In genomic region chr3:137174514-137174913, GRCh38 we compare ENCODE assay signal across 26 cellular contexts.
"Had no signal": no experiment of that assay in that cellular context is flagged by ENCODE, and none has a peak within 500 bp of the region (broad histone marks: within the 10 kb centered on the region; RNA-seq: fewer than 3 reads in every experiment).

No MANE protein-coding gene starts in this region.

- H3K9me3 Mint-ChIP-seq: natural killer cell treated with Interleukin-12 subunit alpha and Interleukin-12 subunit beta and Interleukin-15 and Interleukin-18, amount 100 ng/mL, for 72 hours; neural crest cell had no signal

- H3K27me3 ChIP-seq: colonic mucosa, esophagus muscularis mucosa, foreskin keratinocyte, gastroesophageal sphincter, right lobe of liver, thyroid gland, vagina had no signal

- H3K27ac ChIP-seq: colonic mucosa, esophagus muscularis mucosa, foreskin keratinocyte, gastroesophageal sphincter, parathyroid adenoma, right lobe of liver, thyroid gland, vagina had no signal

- H3K9ac ChIP-seq: parathyroid adenoma had no signal

- H3K36me3 Mint-ChIP-seq: mesothelial cell of epicardium, naive B cell had no signal

- H2AFZ ChIP-seq: parathyroid adenoma had no signal

- H3K4me3 ChIP-seq: colonic mucosa, esophagus muscularis mucosa, gastroesophageal sphincter, mucosa of descending colon, right lobe of liver, thyroid gland, vagina had no signal

- ATAC-seq: foreskin keratinocyte; gastroesophageal sphincter; left lobe of liver; mucosa of descending colon; natural killer cell treated with Interleukin-12 subunit alpha and Interleukin-12 subunit beta and Interleukin-15 and Interleukin-18, amount 100 ng/mL, for 72 hours; right lobe of liver; stimulated activated naive CD8-positive, alpha-beta T cell treated with anti-CD3 and anti-CD28 coated beads, Interleukin-15, amount 100 ng/mL, for 72 hours had no signal

- H3K79me2 ChIP-seq: parathyroid adenoma had no signal

- H3K4me1 Mint-ChIP-seq: mesothelial cell of epicardium; naive B cell; neural crest cell; stimulated activated naive CD8-positive, alpha-beta T cell treated with anti-CD3 and anti-CD28 coated beads, Interleukin-15, amount 100 ng/mL, for 72 hours had no signal

- H3K27ac Mint-ChIP-seq: dendritic cell treated with granulocyte-macrophage colony-stimulating factor and Interleukin-4, amounts not matched to agents 40 ng/mL and 50 ng/mL, for 4 days; mesothelial cell of epicardium; natural killer cell treated with Interleukin-12 subunit alpha and Interleukin-12 subunit beta and Interleukin-15 and Interleukin-18, amount 100 ng/mL, for 72 hours; progenitor cell of endocrine pancreas; stimulated activated naive CD8-positive, alpha-beta T cell treated with anti-CD3 and anti-CD28 coated beads, Interleukin-15, amount 100 ng/mL, for 72 hours had no signal

- H3K4me1 ChIP-seq: colonic mucosa, esophagus muscularis mucosa, foreskin keratinocyte, gastroesophageal sphincter, parathyroid adenoma, right lobe of liver, thyroid gland, vagina had no signal

- H3K9me3 ChIP-seq: colonic mucosa, esophagus muscularis mucosa, gastroesophageal sphincter, mucosa of descending colon, right lobe of liver, thyroid gland, vagina had no signal

- H3K4me3 Mint-ChIP-seq: dendritic cell treated with granulocyte-macrophage colony-stimulating factor and Interleukin-4, amounts not matched to agents 40 ng/mL and 50 ng/mL, for 4 days; mesothelial cell of epicardium; naive B cell; natural killer cell treated with Interleukin-12 subunit alpha and Interleukin-12 subunit beta and Interleukin-15 and Interleukin-18, amount 100 ng/mL, for 72 hours; neural crest cell; stimulated activated naive CD8-positive, alpha-beta T cell treated with anti-CD3 and anti-CD28 coated beads, Interleukin-15, amount 100 ng/mL, for 72 hours had no signal

- DNase-seq: colonic mucosa; effector CD8-positive, alpha-beta T cell; foreskin keratinocyte; hypothalamus; mesenchymal stem cell; mucosa of descending colon; naive B cell; right lobe of liver; small intestine; stimulated activated CD4-positive, alpha-beta T cell treated with anti-CD3 and anti-CD28 coated beads, Interleukin-1b, Interleukin-23, amount 100 ng/mL, for 48 hours; stimulated activated CD4-positive, alpha-beta T cell treated with anti-CD3 and anti-CD28 coated beads, Interleukin-4, amount 100 ng/mL, for 1 hour; stimulated activated CD8-positive, alpha-beta memory T cell treated with anti-CD3 and anti-CD28 coated beads, Interleukin-4, amount 100 ng/mL, for 48 hours; stimulated activated naive CD4-positive, alpha-beta T cell; stimulated activated naive CD8-positive, alpha-beta T cell treated with anti-CD3 and anti-CD28 coated beads, Interleukin-15, amount 100 ng/mL, for 72 hours; thyroid gland; trophoblast cell had no signal

- H3K27me3 Mint-ChIP-seq: dendritic cell treated with granulocyte-macrophage colony-stimulating factor and Interleukin-4, amounts not matched to agents 40 ng/mL and 50 ng/mL, for 4 days; progenitor cell of endocrine pancreas had no signal

- H3K36me3 ChIP-seq: colonic mucosa, esophagus muscularis mucosa, gastroesophageal sphincter, right lobe of liver, thyroid gland, vagina had no signal
